ENCODE assay signal across 21 cellular contexts in the genomic region with DNA sequence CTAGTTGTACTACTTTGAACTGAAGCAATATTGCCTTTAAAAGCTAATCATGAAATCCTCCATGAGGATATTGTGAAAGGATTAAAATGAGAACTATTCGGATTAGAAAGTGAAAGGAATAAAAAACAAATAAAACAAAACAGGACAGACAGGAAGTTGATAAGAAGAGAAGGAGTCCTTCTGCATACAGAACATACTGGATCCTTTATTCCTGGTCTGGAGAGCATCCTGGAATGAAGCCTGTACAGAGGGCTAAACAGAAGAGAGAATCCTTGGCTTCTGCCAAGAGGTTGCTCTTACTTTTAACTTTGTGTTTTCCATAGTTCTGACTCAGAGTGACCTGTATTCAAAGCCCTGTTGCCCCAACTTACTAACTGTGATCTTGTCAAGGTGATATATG. TPM values are rescaled to one million over a fixed set of nuclear protein-coding genes. Genes with fewer than 3 reads are reported as not detected.
DNase-seq lines count a peak whose midpoint lies in the region; ATAC-seq and TF ChIP-seq lines count a peak whose summit lies in the region.
"Had no signal": no experiment of that assay in that cellular context is flagged by ENCODE, and none has a peak within 500 bp of the region (broad histone marks: within the 10 kb centered on the region; RNA-seq: fewer than 3 reads in every experiment).

No MANE protein-coding gene starts in this region.

- H3K27ac ChIP-seq in left ventricle myocardium inferior (replicated peaks) (no peak overlapping the region), lung (ENCODE audit: low read depth in 1 of 2, low read length in 1 of 2) (no peak overlapping the region), uterus (no peak overlapping the region)
- no peak overlapping the region for H3K27ac ChIP-seq in CD8-positive, alpha-beta memory T cell (ENCODE audit: low read depth, low read length)
- H3K27ac ChIP-seq: neutrophil, SJCRH30 had no signal

- DNase-seq in Right ventricle myocardium superior (no peak), left ventricle myocardium inferior (no peak), fibroblast of mammary gland (ENCODE audit: low read depth) (peak; percentile 37), lung (ENCODE audit: low spot score) (no peak), uterus (no peak)
- DNase-seq in CD8-positive, alpha-beta memory T cell = no peak
- DNase-seq: activated CD4-positive, alpha-beta T cell treated with anti-CD3 and anti-CD28 coated beads for 36 hours; activated CD8-positive, alpha-beta memory T cell treated with anti-CD3 and anti-CD28 coated beads, Interleukin-2, amount 50 U/mL, for 4 hours; activated naive CD4-positive, alpha-beta T cell; Caco-2; cortex of kidney; HFFc6; KBM-7; NCI-H1105 treated with DMSO at 0.1 percent for 48 hours; SJCRH30; T1000; transverse colon had no signal

- peaks cover 0 to 4% (median 1%) of the 10 kb centered on the region in 3 donors for H3K36me3 Mint-ChIP-seq in CD8-positive, alpha-beta memory T cell

- POLR2A ChIA-PET in CD8-positive, alpha-beta memory T cell (lab: Charles Lee) = no interaction called here

- H3K9me3 ChIP-seq in left ventricle myocardium inferior (replicated peaks) (peaks cover 13% of the 10 kb centered on the region), lung (ENCODE audit: control insufficient read depth in 2 of 2, insufficient read depth in 1 of 2, low read length in 1 of 2) (no peaks in the 10 kb centered on the region), uterus (no peaks in the 10 kb centered on the region)
- no peaks in the 10 kb centered on the region for H3K9me3 ChIP-seq in CD8-positive, alpha-beta memory T cell (ENCODE audit: low read length)
- H3K9me3 ChIP-seq: Caco-2, neutrophil, SJCRH30, transverse colon had no signal

- intact Hi-C loops in Right ventricle myocardium superior (cut with DNase I) (no loop called here), left ventricle myocardium inferior (cut with micrococcal nuclease) (no loop called here), uterus (cut with DNase I; ENCODE audit: low total_unique reads) (no loop called here)

- no peak overlapping the region for H3K4me3 ChIP-seq in left ventricle myocardium inferior
- H3K4me3 ChIP-seq in fibroblast of mammary gland (ENCODE audit: control insufficient read depth, low read depth, low read length) = no peak overlapping the region
- H3K4me3 ChIP-seq in lung = no peak overlapping the region
- H3K4me3 ChIP-seq in uterus = no peak overlapping the region
- no peak overlapping the region for H3K4me3 ChIP-seq in CD8-positive, alpha-beta memory T cell (ENCODE audit: low read length)
- H3K4me3 ChIP-seq: SJCRH30, transverse colon had no signal

- CTCF ChIA-PET in CD8-positive, alpha-beta memory T cell (lab: Charles Lee) = no interaction called here

- peaks cover 6 to 20% (median 14%) of the 10 kb centered on the region in 5 donors for H3K9me3 Mint-ChIP-seq in CD8-positive, alpha-beta memory T cell

- no peak for TF ChIP-seq CTCF in left ventricle myocardium inferior (IDR thresholded peaks at IDR 0.05; ENCODE audit: borderline replicate concordance)
- no peak for TF ChIP-seq CTCF in fibroblast of mammary gland (conservative IDR thresholded peaks at IDR 0.05; ENCODE audit: control insufficient read depth, insufficient read depth, low read depth, low read length)
- TF ChIP-seq CTCF in lung (IDR thresholded peaks at IDR 0.05; ENCODE audit: control extremely low read depth, extremely low read depth) = no peak
- no peak for TF ChIP-seq CTCF in uterus (IDR thresholded peaks at IDR 0.05)

- H3K4me1 Mint-ChIP-seq in CD8-positive, alpha-beta memory T cell = no peaks in the 10 kb centered on the region
- H3K4me1 Mint-ChIP-seq: activated CD4-positive, alpha-beta T cell treated with anti-CD3 and anti-CD28 coated beads for 36 hours had no signal

- WGBS in lung, 2 donors = 0 to 2% methylated on average over 1 of the region's 1 CpG

- H3K27me3 Mint-ChIP-seq in CD8-positive, alpha-beta memory T cell = peaks cover 15 to 67% of the 10 kb centered on the region in 2 donors

- no peaks in the 10 kb centered on the region for H3K27me3 ChIP-seq in left ventricle myocardium inferior (ENCODE audit: low read depth)
- H3K27me3 ChIP-seq in lung (ENCODE audit: control insufficient read depth, insufficient read depth) = no peaks in the 10 kb centered on the region
- no peaks in the 10 kb centered on the region for H3K27me3 ChIP-seq in uterus
- peaks cover 3% of the 10 kb centered on the region for H3K27me3 ChIP-seq in CD8-positive, alpha-beta memory T cell (ENCODE audit: insufficient read depth, low read length, poor library complexity, severe bottlenecking)
- H3K27me3 ChIP-seq: neutrophil, SJCRH30, transverse colon had no signal

- peaks cover 34% of the 10 kb centered on the region for H3K4me1 ChIP-seq in left ventricle myocardium inferior
- H3K4me1 ChIP-seq in lung (ENCODE audit: control insufficient read depth in 2 of 2, insufficient read depth in 2 of 2, low read length in 2 of 2) = peaks cover 5 to 11% of the 10 kb centered on the region in 2 donors
- H3K4me1 ChIP-seq in uterus = no peaks in the 10 kb centered on the region
- no peaks in the 10 kb centered on the region for H3K4me1 ChIP-seq in CD8-positive, alpha-beta memory T cell (ENCODE audit: insufficient read depth, low read length)

- H3K36me3 ChIP-seq in left ventricle myocardium inferior = no peaks in the 10 kb centered on the region
- H3K36me3 ChIP-seq in lung (ENCODE audit: control insufficient read depth in 2 of 2, insufficient read depth in 2 of 2, low read length in 2 of 2) = no peaks in the 10 kb centered on the region
- H3K36me3 ChIP-seq in uterus = no peaks in the 10 kb centered on the region
- H3K36me3 ChIP-seq in CD8-positive, alpha-beta memory T cell (ENCODE audit: insufficient read depth, low read length) = no peaks in the 10 kb centered on the region
- H3K36me3 ChIP-seq: neutrophil, SJCRH30, transverse colon had no signal

- TF ChIP-seq POLR2A in uterus (IDR thresholded peaks at IDR 0.05) = no peak

- no peak overlapping the region for H3K4me3 Mint-ChIP-seq in CD8-positive, alpha-beta memory T cell
- H3K4me3 Mint-ChIP-seq: activated CD4-positive, alpha-beta T cell treated with anti-CD3 and anti-CD28 coated beads for 36 hours; HFFc6; memory B cell had no signal

- ATAC-seq in Right ventricle myocardium superior (ENCODE audit: poor library complexity) (peak; percentile 65), lung (ENCODE audit: insufficient read depth, low FRiP score) (peak; percentile 20), HG02970 (IDR thresholded peaks at IDR 0.05; ENCODE audit: low FRiP score, unreplicated experiment) (no peak), GM18517 (IDR thresholded peaks at IDR 0.05; ENCODE audit: unreplicated experiment) (no peak)
- ATAC-seq: activated CD4-positive, alpha-beta T cell treated with anti-CD3 and anti-CD28 coated beads for 36 hours had no signal

- H3K27ac Mint-ChIP-seq in CD8-positive, alpha-beta memory T cell = peak overlapping the region in 1 of 8 donors; percentile 12
- H3K27ac Mint-ChIP-seq: activated CD4-positive, alpha-beta T cell treated with anti-CD3 and anti-CD28 coated beads for 36 hours; HFFc6; memory B cell had no signal

RNA-seq across cellular contexts. Expression of a gene that starts 45.0 kb away (rescaled TPM):
- 54.5 TPM for total RNA-seq in Right ventricle myocardium superior
- total RNA-seq in left ventricle myocardium inferior = 60.0 TPM
- 10 to 100 TPM; 30.2 to 45.7 TPM for total RNA-seq in lung
- polyA plus RNA-seq in lung = 10 to 100 TPM; 12.2 to 35.0 TPM
- total RNA-seq in uterus = 10 to 100 TPM; 11.3 to 94.3 (median 48.0) TPM
- total RNA-seq in CD8-positive, alpha-beta memory T cell = 1 to 10 TPM; 4.2 to 4.8 TPM
- polyA plus RNA-seq in CD8-positive, alpha-beta memory T cell = 0.89 TPM

Comparison
In these comparisons a context has a peak if more than half of its experiments do, and no peak if none do; other contexts are left out.
1. ATAC-seq: peak in Right ventricle myocardium superior (single experiment) and lung (single experiment); none in HG02970 (single experiment) and GM18517 (single experiment).